Comparison of ENCODE assay signal across 8 cellular contexts in genomic region chr6:73579389-73579788, GRCh38. TPM values are rescaled to one million over a fixed set of nuclear protein-coding genes. Genes with fewer than 3 reads are reported as not detected.
DNase-seq lines count a peak whose midpoint lies in the region; TF ChIP-seq lines count a peak whose summit lies in the region.

No MANE protein-coding gene starts in this region.

- CTCF ChIA-PET in SK-N-SH (lab: Yijun Ruan, JAX), result no interaction called here

- H3K9me2 ChIP-seq in GM23248 (ENCODE audit: insufficient read depth), result no peaks in the 10 kb centered on the region
- H3K9me2 ChIP-seq in SK-N-SH, result no peaks in the 10 kb centered on the region

- H3K36me3 ChIP-seq in GM23248 (ENCODE audit: low read depth) (no peaks in the 10 kb centered on the region), SK-N-SH (replicated peaks in 1 of 2; ENCODE audit: control insufficient read depth in 1 of 2, insufficient read depth in 2 of 2, low read length in 1 of 2) (no peaks in the 10 kb centered on the region), cardiac muscle cell (no peaks in the 10 kb centered on the region), skeletal muscle tissue (ENCODE audit: control insufficient read depth in 3 of 3, insufficient read depth in 3 of 3, low read length in 3 of 3) (no peaks in the 10 kb centered on the region)

- TF ChIP-seq RAD21 in SK-N-SH (IDR thresholded peaks at IDR 0.05; ENCODE audit: low read length), result no peak

- peak overlapping the region; percentile 88 for H3K9ac ChIP-seq in GM23248
- peak overlapping the region; percentile 92 for H3K9ac ChIP-seq in SK-N-SH
- H3K9ac ChIP-seq in skeletal muscle tissue (ENCODE audit: low read depth in 1 of 3, low read length in 3 of 3), result peak overlapping the region; percentile 14 to 33 (median 16)

- H3K79me2 ChIP-seq in GM23248 (ENCODE audit: insufficient read depth) (no peaks in the 10 kb centered on the region), SK-N-SH (ENCODE audit: insufficient read depth) (no peaks in the 10 kb centered on the region)

- H3K9me3 ChIP-seq in GM23248 (ENCODE audit: low read depth) (no peaks in the 10 kb centered on the region), SK-N-SH (no peaks in the 10 kb centered on the region; the same call in 1 of the 2 replicates), cardiac muscle cell (ENCODE audit: low read depth) (no peaks in the 10 kb centered on the region), skeletal muscle tissue (ENCODE audit: control insufficient read depth in 3 of 3, low read length in 3 of 3) (no peaks in the 10 kb centered on the region)

- 49 to 58% methylated on average over 4 of the region's 4 CpGs for WGBS in GM23248 (ENCODE audit: low coverage in 1 of 2, low lambda C conversion rate in 2 of 2, missing lambda C conversion rate in 2 of 2), 2 experiments
- WGBS in SK-N-SH (ENCODE audit: low lambda C conversion rate), result 58% methylated on average over 4 of the region's 4 CpGs

- in situ Hi-C loops in GM23248 (cut with MboI), result no loop called here

- H3K4me1 ChIP-seq in GM23248 (ENCODE audit: insufficient read depth), result peaks cover 27% of the 10 kb centered on the region
- H3K4me1 ChIP-seq in SK-N-SH (ENCODE audit: control insufficient read depth in 1 of 2, insufficient read depth in 2 of 2, low read depth in 1 of 2, low read length in 1 of 2), result peaks cover 4 to 18% of the 10 kb centered on the region in 2 experiments; a peak in 3 of 4 replicates
- peaks cover 20% of the 10 kb centered on the region for H3K4me1 ChIP-seq in cardiac muscle cell (ENCODE audit: low read depth)
- peaks cover 11 to 18% (median 13%) of the 10 kb centered on the region in 3 donors for H3K4me1 ChIP-seq in skeletal muscle tissue (ENCODE audit: control insufficient read depth in 3 of 3, insufficient read depth in 3 of 3, low read length in 3 of 3)

- TF ChIP-seq EP300 in SK-N-SH (IDR thresholded peaks at IDR 0.05; ENCODE audit: borderline replicate concordance in 1 of 2, low read depth in 1 of 2, low read length in 1 of 2), result no peak

- DNase-seq in GM23248 (no peak), SK-N-SH (no peak), cardiac muscle cell (ENCODE audit: low read depth in 1 of 2, low spot score in 1 of 2) (no peak), SW 1271 (lab: John Stamatoyannopoulos, UW) (no peak), AG20443 (ENCODE audit: low spot score) (no peak), COLO829 (ENCODE audit: low spot score) (no peak), NCI-H1417 (lab: John Stamatoyannopoulos, UW) (no peak)

- peak overlapping the region; percentile 99 for H3K27ac ChIP-seq in GM23248
- H3K27ac ChIP-seq in SK-N-SH (ENCODE audit: low read depth in 2 of 2, low read length in 1 of 2), result peak overlapping the region; percentile 79 to 99; a peak in 3 of 4 replicates
- peak overlapping the region; percentile 89 for H3K27ac ChIP-seq in cardiac muscle cell
- peak overlapping the region; percentile 77 for H3K27ac ChIP-seq in skeletal muscle tissue (ENCODE audit: low read depth, low read length)

- TF ChIP-seq CTCF in SK-N-SH (IDR thresholded peaks at IDR 0.05), result no peak
- TF ChIP-seq CTCF in cardiac muscle cell (IDR thresholded peaks at IDR 0.05; ENCODE audit: low read depth, low read length), result no peak

- H4K20me1 ChIP-seq in GM23248 (ENCODE audit: insufficient read depth) (no peaks in the 10 kb centered on the region), SK-N-SH (ENCODE audit: insufficient read depth) (no peaks in the 10 kb centered on the region)

- H3K27me3 ChIP-seq in GM23248 (replicated peaks; ENCODE audit: insufficient read depth), result no peaks in the 10 kb centered on the region
- H3K27me3 ChIP-seq in SK-N-SH (ENCODE audit: insufficient read depth), result no peaks in the 10 kb centered on the region
- H3K27me3 ChIP-seq in cardiac muscle cell, result no peaks in the 10 kb centered on the region
- H3K27me3 ChIP-seq in skeletal muscle tissue (ENCODE audit: control insufficient read depth in 3 of 3, insufficient read depth in 3 of 3, low read length in 3 of 3), result no peaks in the 10 kb centered on the region

- H2AFZ ChIP-seq in GM23248 (peak overlapping the region; percentile 37), SK-N-SH (ENCODE audit: low read depth) (peak overlapping the region; percentile 79; the same call in 1 of the 2 replicates)

- H3K4me3 ChIP-seq in GM23248 (peak overlapping the region; percentile 58), SK-N-SH (ENCODE audit: low read depth in 2 of 2, low read length in 1 of 2) (no peak overlapping the region), cardiac muscle cell (no peak overlapping the region), skeletal muscle tissue (ENCODE audit: low read length in 3 of 3) (peak overlapping the region in 1 of 3 donors; percentile 65)

- H3K4me2 ChIP-seq in GM23248 (ENCODE audit: unreplicated experiment) (peak overlapping the region; percentile 68), SK-N-SH (peak overlapping the region; percentile 54)

- POLR2A ChIA-PET in SK-N-SH (lab: Yijun Ruan, JAX), result no interaction called here

- H3F3A ChIP-seq in GM23248 (ENCODE audit: insufficient read depth), result peaks cover 34% of the 10 kb centered on the region
- peaks cover 34% of the 10 kb centered on the region for H3F3A ChIP-seq in SK-N-SH (replicated peaks; ENCODE audit: insufficient read depth)

TF ChIP-seq in SK-N-SH, 30 proteins besides CTCF, POLR2A, EP300 and RAD21:
- TF ChIP-seq NRF1 (IDR thresholded peaks at IDR 0.05; ENCODE audit: low read depth, low read length), result no peak
- no peak for TF ChIP-seq MXI1 (IDR thresholded peaks at IDR 0.05; ENCODE audit: low read depth, low read length)
- TF ChIP-seq USF2 (IDR thresholded peaks at IDR 0.05; ENCODE audit: borderline replicate concordance, low read depth, low read length), result no peak
- TF ChIP-seq ELF1 (IDR thresholded peaks at IDR 0.05), result no peak
- no peak for TF ChIP-seq NFIC (IDR thresholded peaks at IDR 0.05; ENCODE audit: borderline replicate concordance)
- TF ChIP-seq MEF2A (IDR thresholded peaks at IDR 0.05; ENCODE audit: borderline replicate concordance, low read depth), result no peak
- TF ChIP-seq USF1 (IDR thresholded peaks at IDR 0.05; ENCODE audit: borderline replicate concordance, low read depth), result no peak
- TF ChIP-seq EZH2phosphoT487 (IDR thresholded peaks at IDR 0.05; ENCODE audit: borderline replicate concordance, low read depth), result no peak
- no peak for TF ChIP-seq FOXM1 (IDR thresholded peaks at IDR 0.05; ENCODE audit: low read depth)
- no peak for TF ChIP-seq ZBTB33 (IDR thresholded peaks at IDR 0.05; ENCODE audit: borderline replicate concordance, low read depth)

RNA-seq across cellular contexts. Expression of gene EEF1A1, which starts 58.6 kb away (rescaled TPM):
- 13,436 and 14,561 TPM in 2 replicates for total RNA-seq in GM23248 (2014; rRNA removed; shearing (Covaris generic))
- polyA plus RNA-seq in GM23248 (2016; fragmentation: Nextera tagmentation; extraction: Ambion mirVana) (3,887 and 3,918 TPM in 2 replicates), SK-N-SH (2012; rRNA removed) (10,787 and 14,148 TPM in 2 replicates), cardiac muscle cell (2,527 and 3,279 TPM in 2 replicates)
- polyA plus RNA-seq in SK-N-SH (2012; cell fraction: cytosol; rRNA removed), result 13,584 and 14,065 TPM in 2 replicates
- polyA plus RNA-seq in SK-N-SH (2012; cell fraction: nucleus; rRNA removed), result 2,616 and 4,114 TPM in 2 replicates
- total RNA-seq in cardiac muscle cell (7,643 and 9,273 TPM in 2 replicates), skeletal muscle tissue (25,587 TPM)

Comparison
In these comparisons a context has a peak if more than half of its experiments do, and no peak if none do; other contexts are left out.
1. H3K9ac ChIP-seq: peak in every context shown above with its lines; median percentile 92 in SK-N-SH; 88 in GM23248; 16 in skeletal muscle tissue.